Comparison of ENCODE assay signal across 23 cellular contexts in the genomic region with DNA sequence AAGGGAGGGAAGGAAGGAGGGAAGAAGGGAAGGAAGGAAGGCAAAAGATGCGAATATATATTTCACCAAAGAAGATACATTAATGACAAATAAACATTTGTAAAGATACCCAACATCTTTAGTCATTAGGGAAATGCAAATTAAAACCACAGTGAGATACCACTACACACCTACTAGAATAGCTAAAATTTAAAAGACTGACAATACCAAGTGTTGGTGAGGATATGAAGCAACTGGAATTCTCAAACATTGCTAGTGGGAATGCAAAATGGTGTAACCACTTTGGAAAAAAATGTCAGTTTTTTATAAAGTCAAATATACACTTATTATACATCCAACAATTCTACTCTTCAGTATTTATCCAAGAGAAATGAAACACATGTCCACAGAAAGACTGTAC.
"Had no signal": no experiment of that assay in that cellular context is flagged by ENCODE, and none has a peak within 500 bp of the region (broad histone marks: within the 10 kb centered on the region; RNA-seq: fewer than 3 reads in every experiment).

No MANE protein-coding gene starts in this region.

- H3K4me3 ChIP-seq: stomach, suprapubic skin, testis, thoracic aorta, thyroid gland, tibial artery, tibial nerve, transverse colon, upper lobe of left lung, upper lobe of right lung, uterus, vagina had no signal

- H3K4me1 ChIP-seq: suprapubic skin, testis, thyroid gland, uterus had no signal

- H3K36me3 ChIP-seq: stomach, suprapubic skin, thoracic aorta, thyroid gland, tibial artery, tibial nerve, transverse colon, upper lobe of left lung, upper lobe of right lung, uterus, vagina had no signal

- H3K9me3 ChIP-seq: stomach, suprapubic skin, testis, thoracic aorta, thyroid gland, tibial artery, tibial nerve, transverse colon, upper lobe of left lung, upper lobe of right lung, uterus, vagina had no signal

- DNase-seq: stimulated activated CD4-positive, alpha-beta T cell treated with anti-CD3 and anti-CD28 coated beads, Interleukin-2, amount 100 ng/mL, for 48 hours; stimulated activated CD4-positive, alpha-beta T cell treated with anti-CD3 and anti-CD28 coated beads, Interleukin-4, amount 100 ng/mL, for 1 hour; stimulated activated CD4-positive, alpha-beta T cell treated with anti-CD3 and anti-CD28 coated beads, Interleukin-4, amount 100 ng/mL, for 24 hours; stimulated activated CD4-positive, alpha-beta T cell treated with anti-CD3 and anti-CD28 coated beads, Interleukin-4, amount 100 ng/mL, for 4 hours; stimulated activated naive B cell treated with anti-CD40 and anti-IgM and Interleukin-4, amounts not matched to agents 10 μg/mL and 1 μg/mL and 100 μg/mL, for 72 hours; stimulated activated naive CD4-positive, alpha-beta T cell; stimulated activated naive CD4-positive, alpha-beta T cell treated with Interleukin-2 at 50 U/mL for 16 hours; stimulated activated naive CD8-positive, alpha-beta T cell treated with anti-CD3 and anti-CD28 coated beads, Interleukin-15, amount 100 ng/mL, for 72 hours; stimulated activated naive CD8-positive, alpha-beta T cell treated with anti-CD3 and anti-CD28 coated beads, Interleukin-15, Interleukin-2, amounts not matched to agents 100 U/mL and 50 U/mL, for 24 hours; stomach; substantia nigra; testis; thyroid gland; tibial artery; transverse colon; trophoblast cell; upper lobe of left lung; upper lobe of right lung; uterus had no signal

- H3K27ac ChIP-seq: stomach, suprapubic skin, testis, thoracic aorta, thyroid gland, tibial artery, tibial nerve, transverse colon, upper lobe of left lung, upper lobe of right lung, uterus, vagina had no signal
